ENCODE assay signal across 15 cellular contexts in the genomic region with DNA sequence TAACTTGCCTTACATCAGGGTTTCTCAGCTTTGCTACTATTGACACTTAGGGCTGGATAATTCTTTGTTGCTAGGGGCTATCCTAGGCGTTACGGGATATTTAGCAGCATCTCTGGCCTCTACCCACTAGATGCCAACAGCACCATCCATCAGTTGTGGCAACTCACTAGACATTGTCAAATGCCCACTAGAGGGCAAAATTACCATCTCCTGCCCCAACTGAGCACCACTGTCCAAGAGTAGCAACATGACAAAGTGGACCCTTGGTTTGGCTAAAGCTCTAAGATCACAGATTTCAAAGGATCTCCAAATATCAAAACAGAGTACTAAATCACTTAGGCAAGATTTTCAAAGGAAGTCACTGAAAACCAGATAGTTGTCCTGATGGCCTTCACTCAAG.
DNase-seq lines count a peak whose midpoint lies in the region; ATAC-seq, FAIRE-seq and TF ChIP-seq lines count a peak whose summit lies in the region.
"Had no signal": no experiment of that assay in that cellular context is flagged by ENCODE, and none has a peak within 500 bp of the region (broad histone marks: within the 10 kb centered on the region; RNA-seq: fewer than 3 reads in every experiment).

No MANE protein-coding gene starts in this region.

- TF ChIP-seq CTCF in IMR-90 (conservative IDR thresholded peaks at IDR 0.05; ENCODE audit: low read depth, low read length) (no peak), K562 (IDR thresholded peaks at IDR 0.05 in 2 of 3, conservative IDR thresholded peaks at IDR 0.05 in 1 of 3; ENCODE audit: insufficient read depth in 2 of 3, low read depth in 1 of 3, low read length in 3 of 3) (no peak)

- intact Hi-C loops in IMR-90 (cut with micrococcal nuclease), result no loop called here
- intact Hi-C loops in K562 (cut with micrococcal nuclease), result no loop called here
- intact Hi-C loops in activated T-helper 1 cell treated with anti-CD3 and anti-CD28 coated beads, Interleukin-12 subunit alpha, Interleukin-12 subunit beta, Interleukin-2, Interleukin-4 antibody, amounts not matched to agents 30 ng/mL and 10 ng/mL and 1 ng/mL, durations not matched to agents 14 hours and 24 hours and 36 hours (cut with micrococcal nuclease), result no loop called here

- POLR2A ChIA-PET in IMR-90 (lab: Charles Lee; ENCODE audit: unreplicated experiment) (no interaction called here), K562 (lab: Yijun Ruan, JAX) (interaction anchor here (0.7 kb wide), 1 partner anchor 75 kb away, joined by 3 read pairs; no protein-coding TSS in a partner anchor)

- in situ Hi-C loops in IMR-90 (cut with MboI; ENCODE audit: low sequenced_read_pairs) (no loop called here), K562 (cut with MboI) (no loop called here)

- H3K79me2 ChIP-seq in K562 (ENCODE audit: control insufficient read depth, insufficient read depth, low read length) (no peaks in the 10 kb centered on the region), Karpas-422 (ENCODE audit: low read length) (no peaks in the 10 kb centered on the region)

- no peak overlapping the region for H3K27ac Mint-ChIP-seq in activated T-helper 1 cell treated with anti-CD3 and anti-CD28 coated beads, Interleukin-12 subunit alpha, Interleukin-12 subunit beta, Interleukin-2, Interleukin-4 antibody, amounts not matched to agents 30 ng/mL and 10 ng/mL and 1 ng/mL, durations not matched to agents 14 hours and 24 hours and 36 hours
- H3K27ac Mint-ChIP-seq: activated CD4-positive, alpha-beta T cell treated with anti-CD3 and anti-CD28 coated beads, Interleukin-2, amount 10 ng/mL, durations not matched to agents 7 days and 5 days; T-helper 1 cell treated with Interleukin-12 subunit alpha and Interleukin-12 subunit beta and Interleukin-4 antibody, amounts not matched to agents 30 μg/mL and 1 μg/mL, for 36 hours had no signal

- H2AFZ ChIP-seq in IMR-90 (replicated peaks; ENCODE audit: low read length, poor library complexity), result no peak overlapping the region
- H2AFZ ChIP-seq in K562 (ENCODE audit: low read depth, low read length), result no peak overlapping the region
- H2AFZ ChIP-seq in Karpas-422 (ENCODE audit: low read length), result no peak overlapping the region

- H3K56ac ChIP-seq in IMR-90 (ENCODE audit: extremely low read depth, insufficient read depth, low read length), result no peak overlapping the region

- H3K9ac ChIP-seq in IMR-90 (ENCODE audit: low read depth, low read length) (no peak overlapping the region), K562 (ENCODE audit: insufficient read depth in 1 of 2, low read depth in 2 of 2, low read length in 2 of 2) (no peak overlapping the region), Karpas-422 (ENCODE audit: low read length) (no peak overlapping the region)

- H3K9me1 ChIP-seq in IMR-90 (ENCODE audit: insufficient read depth, low read length), result peaks cover 6% of the 10 kb centered on the region
- no peaks in the 10 kb centered on the region for H3K9me1 ChIP-seq in K562 (ENCODE audit: control insufficient read depth, insufficient read depth, low read length)

- DNase-seq in DMS153 treated with DMSO at 0.1 percent for 48 hours (lab: John Stamatoyannopoulos, UW; ENCODE audit: unreplicated experiment) (peak; percentile 31), IMR-90 (no peak), K562 (ENCODE audit: extremely low read depth in 1 of 4, low spot score in 3 of 4) (no peak), medulla oblongata (ENCODE audit: extremely low spot score) (peak; percentile 24), Karpas-422 (no peak)
- no peak for DNase-seq in activated T-cell treated with anti-CD3 and anti-CD28 coated beads, Interleukin-2, amount 50 U/mL, for 4 hours
- DNase-seq in activated T-helper 1 cell treated with anti-CD3 and anti-CD28 coated beads, Interleukin-12 subunit alpha, Interleukin-12 subunit beta, Interleukin-2, Interleukin-4 antibody, amounts not matched to agents 30 ng/mL and 10 ng/mL and 1 ng/mL, durations not matched to agents 14 hours and 24 hours and 36 hours (ENCODE audit: low spot score), result no peak
- DNase-seq: activated CD4-positive, alpha-beta T cell treated with anti-CD3 and anti-CD28 coated beads, Interleukin-2, amount 10 ng/mL, durations not matched to agents 7 days and 5 days; activated naive CD4-positive, alpha-beta T cell treated with anti-CD3 and anti-CD28 coated beads, Interleukin-2, amount 50 U/mL, for 16 hours; hippocampal formation; NCI-H1092 treated with DMSO at 0.1 percent for 48 hours; stimulated activated CD4-positive, alpha-beta T cell treated with anti-CD3 and anti-CD28 coated beads, Interleukin-2, amount 100 ng/mL, for 48 hours; stimulated activated naive CD4-positive, alpha-beta T cell treated with Interleukin-2 at 50 U/mL for 16 hours had no signal

- H3K9me3 Mint-ChIP-seq in activated T-cell treated with anti-CD3 and anti-CD28 coated beads, Interleukin-2, amount 50 U/mL, for 4 hours, result peaks cover 18% of the 10 kb centered on the region
- peaks cover 27% of the 10 kb centered on the region for H3K9me3 Mint-ChIP-seq in activated T-helper 1 cell treated with anti-CD3 and anti-CD28 coated beads, Interleukin-12 subunit alpha, Interleukin-12 subunit beta, Interleukin-2, Interleukin-4 antibody, amounts not matched to agents 30 ng/mL and 10 ng/mL and 1 ng/mL, durations not matched to agents 14 hours and 24 hours and 36 hours

- BruUV-seq in IMR-90 (replicated peaks; lab: Mats Ljungman, UMichigan), result no TSS peak
- no TSS peak for BruUV-seq in K562 (replicated peaks; lab: Mats Ljungman, UMichigan)

- no peak overlapping the region for H4K5ac ChIP-seq in IMR-90 (ENCODE audit: low read depth, low read length)

- CTCF ChIA-PET in IMR-90 (lab: Yijun Ruan, JAX), result interaction anchor here (0.5 to 1.2 kb wide), 2 partner anchors 11 to 42 kb away, joined by 3 read pairs; no protein-coding TSS in a partner anchor
- CTCF ChIA-PET in K562 (lab: Yijun Ruan, JAX; ENCODE audit: low intra/inter-chr PET ratio), result no interaction called here

- no peaks in the 10 kb centered on the region for H3K79me1 ChIP-seq in IMR-90 (ENCODE audit: low read depth in 1 of 2, low read length in 2 of 2)

- ATAC-seq in IMR-90 (ENCODE audit: low read depth) (no peak), K562 (no peak)
- no peak for ATAC-seq in activated T-cell treated with anti-CD3 and anti-CD28 coated beads, Interleukin-2, amount 50 U/mL, for 4 hours

- peak overlapping the region; percentile 25 for H3K14ac ChIP-seq in IMR-90 (replicated peaks; ENCODE audit: low read depth, low read length)

- no peak overlapping the region for H2BK15ac ChIP-seq in IMR-90 (ENCODE audit: low read depth, low read length)

- H2BK5ac ChIP-seq in IMR-90 (ENCODE audit: low read depth, low read length, poor library complexity, severe bottlenecking), result no peak overlapping the region

- peak overlapping the region; percentile 27; the same call in 1 of the 2 replicates for H2BK120ac ChIP-seq in IMR-90 (ENCODE audit: low read depth, low read length)

- no peak overlapping the region for H2AK9ac ChIP-seq in IMR-90 (replicated peaks; ENCODE audit: low read depth, low read length, poor library complexity)

- peak overlapping the region; percentile 16; the same call in 1 of the 2 replicates for H4K91ac ChIP-seq in IMR-90 (ENCODE audit: insufficient read depth, low read depth, low read length)

- H3K18ac ChIP-seq in IMR-90 (ENCODE audit: low read depth, low read length), result no peak overlapping the region

- dilution Hi-C loops in IMR-90 (cut with HindIII; ENCODE audit: low sequenced_read_pairs, unreplicated experiment), result no loop called here

- no peak overlapping the region for H3K23ac ChIP-seq in IMR-90 (ENCODE audit: low read depth, low read length)

- no peaks in the 10 kb centered on the region for H3K36me3 Mint-ChIP-seq in activated T-cell treated with anti-CD3 and anti-CD28 coated beads, Interleukin-2, amount 50 U/mL, for 4 hours (ENCODE audit: insufficient read depth)
- H3K36me3 Mint-ChIP-seq in activated T-helper 1 cell treated with anti-CD3 and anti-CD28 coated beads, Interleukin-12 subunit alpha, Interleukin-12 subunit beta, Interleukin-2, Interleukin-4 antibody, amounts not matched to agents 30 ng/mL and 10 ng/mL and 1 ng/mL, durations not matched to agents 14 hours and 24 hours and 36 hours (ENCODE audit: low read depth), result no peaks in the 10 kb centered on the region

- TF ChIP-seq POLR2A in IMR-90 (IDR thresholded peaks at IDR 0.05; ENCODE audit: low read depth, low read length), result no peak
- no peak for TF ChIP-seq POLR2A in K562 (conservative IDR thresholded peaks at IDR 0.05)

- no peak overlapping the region for H3K27ac ChIP-seq in IMR-90 (ENCODE audit: insufficient read depth, low read length)
- no peak overlapping the region for H3K27ac ChIP-seq in K562 (ENCODE audit: extremely low read depth, low read depth, low read length)
- no peak overlapping the region for H3K27ac ChIP-seq in Karpas-422 (ENCODE audit: low read length)

- H4K20me1 ChIP-seq in IMR-90 (ENCODE audit: insufficient read depth, low read length) (no peaks in the 10 kb centered on the region), K562 (replicated peaks; ENCODE audit: control insufficient read depth, insufficient read depth, low read length) (no peaks in the 10 kb centered on the region), Karpas-422 (ENCODE audit: insufficient read depth, low read depth, low read length) (no peaks in the 10 kb centered on the region)

- H3K9me3 ChIP-seq in IMR-90 (ENCODE audit: control insufficient read depth, insufficient read depth, low read length) (no peaks in the 10 kb centered on the region; the same call in 1 of the 2 replicates), K562 (replicated peaks; ENCODE audit: control insufficient read depth, insufficient read depth, low read depth, low read length) (no peaks in the 10 kb centered on the region), Karpas-422 (ENCODE audit: low read length) (peaks cover 14% of the 10 kb centered on the region)

- H3K4ac ChIP-seq in IMR-90 (ENCODE audit: low read depth, low read length), result peak overlapping the region; percentile 37; the same call in 1 of the 2 replicates

- H3K27me3 Mint-ChIP-seq in activated T-cell treated with anti-CD3 and anti-CD28 coated beads, Interleukin-2, amount 50 U/mL, for 4 hours (ENCODE audit: low read depth), result no peaks in the 10 kb centered on the region
- H3K27me3 Mint-ChIP-seq in activated T-helper 1 cell treated with anti-CD3 and anti-CD28 coated beads, Interleukin-12 subunit alpha, Interleukin-12 subunit beta, Interleukin-2, Interleukin-4 antibody, amounts not matched to agents 30 ng/mL and 10 ng/mL and 1 ng/mL, durations not matched to agents 14 hours and 24 hours and 36 hours (ENCODE audit: insufficient read depth), result no peaks in the 10 kb centered on the region
- H3K27me3 Mint-ChIP-seq: activated CD4-positive, alpha-beta T cell treated with anti-CD3 and anti-CD28 coated beads, Interleukin-2, amount 10 ng/mL, durations not matched to agents 7 days and 5 days had no signal

- peak overlapping the region; percentile 45 for H2BK20ac ChIP-seq in IMR-90 (ENCODE audit: low read depth, low read length)

- H3K27me3 ChIP-seq in IMR-90 (ENCODE audit: control insufficient read depth, insufficient read depth, low read length), result no peaks in the 10 kb centered on the region
- no peaks in the 10 kb centered on the region for H3K27me3 ChIP-seq in K562 (ENCODE audit: control insufficient read depth in 2 of 2, insufficient read depth in 2 of 2, low read length in 2 of 2)
- no peaks in the 10 kb centered on the region for H3K27me3 ChIP-seq in Karpas-422 (ENCODE audit: low read length)

- H3K4me3 ChIP-seq in IMR-90 (ENCODE audit: insufficient read depth, low read depth, low read length), result no peak overlapping the region
- H3K4me3 ChIP-seq in K562, result no peak overlapping the region
- no peak overlapping the region for H3K4me3 ChIP-seq in Karpas-422 (ENCODE audit: low read length)

- H3K9me2 ChIP-seq in Karpas-422 (replicated peaks; ENCODE audit: insufficient read depth, low read length), result no peaks in the 10 kb centered on the region

- H3K4me1 Mint-ChIP-seq in activated T-cell treated with anti-CD3 and anti-CD28 coated beads, Interleukin-2, amount 50 U/mL, for 4 hours (ENCODE audit: low read depth), result no peaks in the 10 kb centered on the region
- no peaks in the 10 kb centered on the region for H3K4me1 Mint-ChIP-seq in activated T-helper 1 cell treated with anti-CD3 and anti-CD28 coated beads, Interleukin-12 subunit alpha, Interleukin-12 subunit beta, Interleukin-2, Interleukin-4 antibody, amounts not matched to agents 30 ng/mL and 10 ng/mL and 1 ng/mL, durations not matched to agents 14 hours and 24 hours and 36 hours (ENCODE audit: low read depth)
- H3K4me1 Mint-ChIP-seq: activated CD4-positive, alpha-beta T cell treated with anti-CD3 and anti-CD28 coated beads, Interleukin-2, amount 10 ng/mL, durations not matched to agents 7 days and 5 days had no signal

- H3K4me1 ChIP-seq in IMR-90 (ENCODE audit: control insufficient read depth, insufficient read depth, low read length), result peaks cover 7% of the 10 kb centered on the region
- H3K4me1 ChIP-seq in K562 (replicated peaks in 1 of 2; ENCODE audit: control insufficient read depth in 2 of 2, insufficient read depth in 2 of 2, low read length in 2 of 2), result no peaks in the 10 kb centered on the region
- H3K4me1 ChIP-seq in Karpas-422 (ENCODE audit: low read length), result no peaks in the 10 kb centered on the region

- H3K36me3 ChIP-seq in IMR-90 (ENCODE audit: control insufficient read depth, insufficient read depth, low read length) (no peaks in the 10 kb centered on the region), K562 (ENCODE audit: control insufficient read depth, insufficient read depth, low read length) (no peaks in the 10 kb centered on the region), Karpas-422 (ENCODE audit: insufficient read depth, low read length) (no peaks in the 10 kb centered on the region)

- no peak for TF ChIP-seq EP300 in K562 (IDR thresholded peaks at IDR 0.05; ENCODE audit: low read length)

- no peak for FAIRE-seq in K562 (lab: Jason Lieb, UNC)
- FAIRE-seq: GM18507 had no signal

- TF ChIP-seq RAD21 in IMR-90 (IDR thresholded peaks at IDR 0.05; ENCODE audit: low read length) (0 out of 2 replicates have a peak, but pooled peaks have one; percentile 8), K562 (CRISPR knock-in tag; conservative IDR thresholded peaks at IDR 0.05 in 1 of 2, IDR thresholded peaks at IDR 0.05 in 1 of 2) (peak in 1 of 2 experiments; percentile 10; a peak in 1 of 4 replicates)

- H3K4me3 Mint-ChIP-seq in activated T-cell treated with anti-CD3 and anti-CD28 coated beads, Interleukin-2, amount 50 U/mL, for 4 hours, result no peak overlapping the region
- H3K4me3 Mint-ChIP-seq in activated T-helper 1 cell treated with anti-CD3 and anti-CD28 coated beads, Interleukin-12 subunit alpha, Interleukin-12 subunit beta, Interleukin-2, Interleukin-4 antibody, amounts not matched to agents 30 ng/mL and 10 ng/mL and 1 ng/mL, durations not matched to agents 14 hours and 24 hours and 36 hours, result no peak overlapping the region
- H3K4me3 Mint-ChIP-seq: activated CD4-positive, alpha-beta T cell treated with anti-CD3 and anti-CD28 coated beads, Interleukin-2, amount 10 ng/mL, durations not matched to agents 7 days and 5 days; T-helper 1 cell treated with Interleukin-12 subunit alpha and Interleukin-12 subunit beta and Interleukin-4 antibody, amounts not matched to agents 30 μg/mL and 1 μg/mL, for 36 hours had no signal

- H4K8ac ChIP-seq in IMR-90 (ENCODE audit: low read depth in 2 of 2, low read length in 2 of 2), result no peak overlapping the region

- H2AK5ac ChIP-seq in IMR-90 (ENCODE audit: low read depth, low read length), result peak overlapping the region; percentile 59

- H3K4me2 ChIP-seq in IMR-90 (ENCODE audit: low read depth, low read length), result no peak overlapping the region
- no peak overlapping the region for H3K4me2 ChIP-seq in K562 (ENCODE audit: insufficient read depth, low read length)
- no peak overlapping the region for H3K4me2 ChIP-seq in Karpas-422 (ENCODE audit: low read depth, low read length, poor library complexity, severe bottlenecking)

- 100% methylated on average over 1 of the region's 2 CpGs; no CpG with 5 or more reads in 1 of the 2 experiments for WGBS in IMR-90 (ENCODE audit: extremely low coverage in 2 of 2, insufficient read length in 1 of 2), 2 experiments
- WGBS in K562 (ENCODE audit: insufficient coverage, low coverage, missing lambda C conversion rate), result 3% methylated on average over 2 of the region's 2 CpGs

Comparison
In these comparisons a context has a peak if more than half of its experiments do, and no peak if none do; other contexts are left out.
1. DNase-seq: peak in DMS153 treated with DMSO at 0.1 percent for 48 hours (single experiment) and medulla oblongata (single experiment); none in IMR-90 (single experiment), K562 (0 of 4), activated T-cell treated with anti-CD3 and anti-CD28 coated beads, Interleukin-2, amount 50 U/mL, for 4 hours (single experiment), Karpas-422 (single experiment) and activated T-helper 1 cell treated with anti-CD3 and anti-CD28 coated beads, Interleukin-12 subunit alpha, Interleukin-12 subunit beta, Interleukin-2, Interleukin-4 antibody, amounts not matched to agents 30 ng/mL and 10 ng/mL and 1 ng/mL, durations not matched to agents 14 hours and 24 hours and 36 hours (single experiment).